19 cellular contexts compared by ENCODE assay signal in the genomic region with DNA sequence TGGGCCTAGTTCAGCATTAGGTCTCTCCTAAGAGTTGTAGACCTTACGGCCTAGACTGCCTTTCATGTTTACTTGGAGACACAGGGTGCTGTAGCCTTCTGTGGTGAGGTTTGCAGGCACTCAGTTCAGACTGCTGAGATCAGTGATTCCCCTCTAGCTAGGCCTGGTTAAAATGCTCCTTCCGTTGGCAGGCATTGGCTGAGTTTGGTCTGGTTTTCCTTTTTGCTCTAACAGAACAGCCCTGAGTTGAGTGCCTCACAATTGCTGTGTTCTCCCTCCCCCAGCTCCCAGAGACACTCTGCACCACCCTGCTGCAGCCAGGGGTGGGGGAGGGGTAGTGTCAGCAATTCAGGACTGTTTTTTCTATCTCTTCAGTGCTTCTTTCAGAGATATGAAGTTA.
A peak's percentile ranks its signal among the peaks of the same experiment; 100 is the strongest.
DNase-seq lines count a peak whose midpoint lies in the region; ATAC-seq and FAIRE-seq lines count a peak whose summit lies in the region.
"Had no signal": no experiment of that assay in that cellular context is flagged by ENCODE, and none has a peak within 500 bp of the region (broad histone marks: within the 10 kb centered on the region; RNA-seq: fewer than 3 reads in every experiment).

No MANE protein-coding gene starts in this region.

- 33% methylated on average over 2 of the region's 2 CpGs for WGBS in thymus
- 81 to 88% (median 87%) methylated on average over 2 of the region's 2 CpGs for WGBS in small intestine, 3 donors

- H3K27ac ChIP-seq in thymus (ENCODE audit: low read depth): peak overlapping the region; percentile 65
- no peak overlapping the region for H3K27ac ChIP-seq in small intestine (ENCODE audit: low read depth in 1 of 2, low read length in 1 of 2)
- H3K27ac ChIP-seq: ascending aorta, RWPE1 had no signal

- H3K4me1 Mint-ChIP-seq in activated naive CD8-positive, alpha-beta T cell treated with anti-CD3 and anti-CD28 coated beads for 36 hours: peaks cover 9% of the 10 kb centered on the region
- peaks cover 3% of the 10 kb centered on the region for H3K4me1 Mint-ChIP-seq in activated naive CD8-positive, alpha-beta T cell treated with anti-CD3 and anti-CD28 coated beads, Interleukin-2, amount 50 U/mL, for 24 hours
- peaks cover 9% of the 10 kb centered on the region for H3K4me1 Mint-ChIP-seq in activated CD8-positive, alpha-beta T cell treated with anti-CD3 and anti-CD28 coated beads, Interleukin-2, amount 10 ng/mL, durations not matched to agents 7 days and 5 days (ENCODE audit: low read depth)

- no peak for ATAC-seq in activated naive CD8-positive, alpha-beta T cell treated with anti-CD3 and anti-CD28 coated beads, Interleukin-2, amount 50 U/mL, for 24 hours
- peak; percentile 61 for ATAC-seq in activated CD8-positive, alpha-beta T cell treated with anti-CD3 and anti-CD28 coated beads, Interleukin-2, amount 10 ng/mL, durations not matched to agents 7 days and 5 days
- ATAC-seq in HG02870 (IDR thresholded peaks at IDR 0.05; ENCODE audit: unreplicated experiment) (no peak), HG02759 (IDR thresholded peaks at IDR 0.05; ENCODE audit: unreplicated experiment) (no peak)
- ATAC-seq: esophagus mucosa, left lobe of liver had no signal

- H3K36me3 ChIP-seq in thymus (ENCODE audit: control insufficient read depth, insufficient read depth) (no peaks in the 10 kb centered on the region), small intestine (ENCODE audit: control insufficient read depth in 2 of 2, insufficient read depth in 2 of 2, low read length in 2 of 2) (no peaks in the 10 kb centered on the region)
- H3K36me3 ChIP-seq: ascending aorta, transverse colon had no signal

- CTCF ChIA-PET in activated CD8-positive, alpha-beta T cell treated with anti-CD3 and anti-CD28 coated beads, Interleukin-2, amount 10 ng/mL, durations not matched to agents 7 days and 5 days (lab: Charles Lee): interaction anchor here (1.2 to 1.5 kb wide), 3 partner anchors 11 to 473 kb away, joined by 3 to 6 read pairs (median 3); no protein-coding TSS in a partner anchor

- H3K4me1 ChIP-seq in thymus (ENCODE audit: control insufficient read depth, insufficient read depth, low read length) (peaks cover 8% of the 10 kb centered on the region), small intestine (ENCODE audit: control insufficient read depth in 2 of 2, insufficient read depth in 1 of 2, low read depth in 1 of 2, low read length in 1 of 2) (no peaks in the 10 kb centered on the region)
- H3K4me1 ChIP-seq: ascending aorta had no signal

- no peak overlapping the region for H3K4me3 Mint-ChIP-seq in activated naive CD8-positive, alpha-beta T cell treated with anti-CD3 and anti-CD28 coated beads for 36 hours
- H3K4me3 Mint-ChIP-seq in activated naive CD8-positive, alpha-beta T cell treated with anti-CD3 and anti-CD28 coated beads, Interleukin-2, amount 50 U/mL, for 24 hours: no peak overlapping the region
- no peak overlapping the region for H3K4me3 Mint-ChIP-seq in activated CD8-positive, alpha-beta T cell treated with anti-CD3 and anti-CD28 coated beads, Interleukin-2, amount 10 ng/mL, durations not matched to agents 7 days and 5 days
- H3K4me3 Mint-ChIP-seq: activated T-helper 1 cell treated with anti-CD3 and anti-CD28 coated beads, Interleukin-12 subunit alpha, Interleukin-12 subunit beta, Interleukin-2, Interleukin-4 antibody, amounts not matched to agents 30 ng/mL and 10 ng/mL and 1 ng/mL, durations not matched to agents 14 hours and 24 hours and 36 hours; dendritic cell treated with granulocyte-macrophage colony-stimulating factor and Interleukin-4, amounts not matched to agents 40 ng/mL and 50 ng/mL, for 4 days; natural killer cell; T-helper 2 cell treated with Interferon-gamma antibody and Interleukin-4, amounts not matched to agents 5 μg/mL and 100 μg/mL, for 36 hours had no signal

- H3K36me3 Mint-ChIP-seq in activated naive CD8-positive, alpha-beta T cell treated with anti-CD3 and anti-CD28 coated beads for 36 hours: peaks cover 13% of the 10 kb centered on the region
- peaks cover 2% of the 10 kb centered on the region for H3K36me3 Mint-ChIP-seq in activated naive CD8-positive, alpha-beta T cell treated with anti-CD3 and anti-CD28 coated beads, Interleukin-2, amount 50 U/mL, for 24 hours (ENCODE audit: low read depth)
- H3K36me3 Mint-ChIP-seq in activated CD8-positive, alpha-beta T cell treated with anti-CD3 and anti-CD28 coated beads, Interleukin-2, amount 10 ng/mL, durations not matched to agents 7 days and 5 days (ENCODE audit: low read depth): no peaks in the 10 kb centered on the region

- H3K9me3 ChIP-seq in thymus (ENCODE audit: control insufficient read depth) (no peaks in the 10 kb centered on the region), small intestine (ENCODE audit: control insufficient read depth, low read depth) (no peaks in the 10 kb centered on the region)

- no peak for FAIRE-seq in small intestine (lab: Jason Lieb, UNC)

- H3K27me3 ChIP-seq in thymus (ENCODE audit: control insufficient read depth, insufficient read depth): no peaks in the 10 kb centered on the region
- H3K27me3 ChIP-seq in small intestine (ENCODE audit: control insufficient read depth in 2 of 2, insufficient read depth in 2 of 2, low read length in 2 of 2): no peaks in the 10 kb centered on the region
- H3K27me3 ChIP-seq: ascending aorta, transverse colon had no signal

- H3K9me3 Mint-ChIP-seq in activated naive CD8-positive, alpha-beta T cell treated with anti-CD3 and anti-CD28 coated beads for 36 hours: peaks cover 25% of the 10 kb centered on the region
- H3K9me3 Mint-ChIP-seq in activated naive CD8-positive, alpha-beta T cell treated with anti-CD3 and anti-CD28 coated beads, Interleukin-2, amount 50 U/mL, for 24 hours: peaks cover 22% of the 10 kb centered on the region
- H3K9me3 Mint-ChIP-seq in activated CD8-positive, alpha-beta T cell treated with anti-CD3 and anti-CD28 coated beads, Interleukin-2, amount 10 ng/mL, durations not matched to agents 7 days and 5 days (ENCODE audit: insufficient read depth): peaks cover 8% of the 10 kb centered on the region

- H3K27me3 Mint-ChIP-seq in activated naive CD8-positive, alpha-beta T cell treated with anti-CD3 and anti-CD28 coated beads for 36 hours: no peaks in the 10 kb centered on the region
- no peaks in the 10 kb centered on the region for H3K27me3 Mint-ChIP-seq in activated naive CD8-positive, alpha-beta T cell treated with anti-CD3 and anti-CD28 coated beads, Interleukin-2, amount 50 U/mL, for 24 hours
- H3K27me3 Mint-ChIP-seq in activated CD8-positive, alpha-beta T cell treated with anti-CD3 and anti-CD28 coated beads, Interleukin-2, amount 10 ng/mL, durations not matched to agents 7 days and 5 days (ENCODE audit: low read depth): peaks cover 4% of the 10 kb centered on the region

- H3K4me3 ChIP-seq in thymus (ENCODE audit: low read length) (no peak overlapping the region), small intestine (ENCODE audit: low read depth in 1 of 2, low read length in 2 of 2) (no peak overlapping the region)
- H3K4me3 ChIP-seq: ascending aorta, transverse colon had no signal

- no peak for DNase-seq in activated naive CD8-positive, alpha-beta T cell treated with anti-CD3 and anti-CD28 coated beads for 36 hours
- DNase-seq in activated naive CD8-positive, alpha-beta T cell treated with anti-CD3 and anti-CD28 coated beads, Interleukin-2, amount 50 U/mL, for 24 hours: no peak
- peak; percentile 29 for DNase-seq in activated CD8-positive, alpha-beta T cell treated with anti-CD3 and anti-CD28 coated beads, Interleukin-2, amount 10 ng/mL, durations not matched to agents 7 days and 5 days
- DNase-seq in left kidney (ENCODE audit: low read depth, low spot score) (peak; percentile 77), small intestine (no peak)
- DNase-seq: activated CD4-positive, alpha-beta T cell treated with anti-CD3 and anti-CD28 coated beads, Interleukin-2, amount 50 U/mL, for 4 hours; Calu3; natural killer cell; transverse colon had no signal

- H3K27ac Mint-ChIP-seq in activated naive CD8-positive, alpha-beta T cell treated with anti-CD3 and anti-CD28 coated beads for 36 hours: peak overlapping the region; percentile 44
- no peak overlapping the region for H3K27ac Mint-ChIP-seq in activated naive CD8-positive, alpha-beta T cell treated with anti-CD3 and anti-CD28 coated beads, Interleukin-2, amount 50 U/mL, for 24 hours
- H3K27ac Mint-ChIP-seq in activated CD8-positive, alpha-beta T cell treated with anti-CD3 and anti-CD28 coated beads, Interleukin-2, amount 10 ng/mL, durations not matched to agents 7 days and 5 days: peak overlapping the region; percentile 58
- H3K27ac Mint-ChIP-seq: activated T-helper 1 cell treated with anti-CD3 and anti-CD28 coated beads, Interleukin-12 subunit alpha, Interleukin-12 subunit beta, Interleukin-2, Interleukin-4 antibody, amounts not matched to agents 30 ng/mL and 10 ng/mL and 1 ng/mL, durations not matched to agents 14 hours and 24 hours and 36 hours; dendritic cell treated with granulocyte-macrophage colony-stimulating factor and Interleukin-4, amounts not matched to agents 40 ng/mL and 50 ng/mL, for 4 days; natural killer cell; T-helper 2 cell treated with Interferon-gamma antibody and Interleukin-4, amounts not matched to agents 5 μg/mL and 100 μg/mL, for 36 hours had no signal

- POLR2A ChIA-PET in activated CD8-positive, alpha-beta T cell treated with anti-CD3 and anti-CD28 coated beads, Interleukin-2, amount 10 ng/mL, durations not matched to agents 7 days and 5 days (lab: Charles Lee): no interaction called here

Comparison
In these comparisons a context has a peak if more than half of its experiments do, and no peak if none do; other contexts are left out.
1. DNase-seq: peak in activated CD8-positive, alpha-beta T cell treated with anti-CD3 and anti-CD28 coated beads, Interleukin-2, amount 10 ng/mL, durations not matched to agents 7 days and 5 days (single experiment) and left kidney (single experiment); none in activated naive CD8-positive, alpha-beta T cell treated with anti-CD3 and anti-CD28 coated beads for 36 hours (single experiment), activated naive CD8-positive, alpha-beta T cell treated with anti-CD3 and anti-CD28 coated beads, Interleukin-2, amount 50 U/mL, for 24 hours (single experiment) and small intestine (single experiment).